Comparison of ENCODE assay signal across 17 cellular contexts in genomic region chr4:78648639-78649363, GRCh38.
"Had no signal": no experiment of that assay in that cellular context is flagged by ENCODE, and none has a peak within 500 bp of the region (broad histone marks: within the 10 kb centered on the region; RNA-seq: fewer than 3 reads in every experiment).

No MANE protein-coding gene starts in this region.

- H3K4me1 ChIP-seq: parathyroid adenoma had no signal

- FAIRE-seq: frontal cortex, kidney had no signal

- H3K9ac ChIP-seq: parathyroid adenoma had no signal

- H3K27me3 ChIP-seq: sigmoid colon, suprapubic skin, vagina had no signal

- H3K9me3 ChIP-seq: sigmoid colon, suprapubic skin, vagina had no signal

- H2AFZ ChIP-seq: parathyroid adenoma had no signal

- H3K4me3 ChIP-seq: sigmoid colon, suprapubic skin, vagina had no signal

- ATAC-seq: activated CD4-positive, alpha-beta T cell treated with anti-CD3 and anti-CD28 coated beads for 36 hours; natural killer cell; stimulated activated naive CD8-positive, alpha-beta T cell treated with anti-CD3 and anti-CD28 coated beads, Interleukin-15, Interleukin-2, amounts not matched to agents 100 U/mL and 50 U/mL, for 24 hours; T-cell; WTC11 had no signal

- H3K27ac ChIP-seq: parathyroid adenoma, sigmoid colon had no signal

- DNase-seq: activated CD4-positive, alpha-beta T cell treated with anti-CD3 and anti-CD28 coated beads for 36 hours; activated CD4-positive, alpha-beta T cell treated with anti-CD3 and anti-CD28 coated beads, Interleukin-2, amount 50 U/mL, for 48 hours; activated T-cell treated with anti-CD3 and anti-CD28 coated beads for 4 hours; endodermal cell; hypothalamus; kidney; mesendoderm; natural killer cell; sigmoid colon; stimulated activated CD8-positive, alpha-beta memory T cell treated with anti-CD3 and anti-CD28 coated beads, Interleukin-4, amount 100 ng/mL, for 48 hours; stimulated activated naive CD8-positive, alpha-beta T cell treated with anti-CD3 and anti-CD28 coated beads, Interleukin-15, Interleukin-2, amounts not matched to agents 100 U/mL and 50 U/mL, for 24 hours; T-cell had no signal

- H3K36me3 ChIP-seq: sigmoid colon, suprapubic skin, vagina had no signal

- H3K79me2 ChIP-seq: parathyroid adenoma had no signal
